In genomic region chr5:31771045-31771444, GRCh38 we compare ENCODE assay signal across 15 cellular contexts.
DNase-seq lines count a peak whose midpoint lies in the region; ATAC-seq and TF ChIP-seq lines count a peak whose summit lies in the region.
"Had no signal": no experiment of that assay in that cellular context is flagged by ENCODE, and none has a peak within 500 bp of the region (broad histone marks: within the 10 kb centered on the region; RNA-seq: fewer than 3 reads in every experiment).

No MANE protein-coding gene starts in this region.

- POLR2A ChIA-PET in activated CD4-positive, alpha-beta T cell treated with anti-CD3 and anti-CD28 coated beads for 36 hours (lab: Charles Lee), result no interaction called here

- peak overlapping the region; percentile 65 for H3K27ac ChIP-seq in left ventricle myocardium inferior (replicated peaks)
- H3K27ac ChIP-seq: HL-60, thoracic aorta had no signal

- H3K27ac Mint-ChIP-seq in stimulated activated naive B cell treated with anti-CD40 and anti-IgM and Interleukin-4, amounts not matched to agents 10 μg/mL and 1 μg/mL and 100 μg/mL, for 72 hours, result no peak overlapping the region
- H3K27ac Mint-ChIP-seq in activated CD4-positive, alpha-beta T cell treated with anti-CD3 and anti-CD28 coated beads for 36 hours, result no peak overlapping the region
- H3K27ac Mint-ChIP-seq: T-helper 2 cell treated with Interferon-gamma antibody and Interleukin-4, amounts not matched to agents 5 μg/mL and 100 μg/mL, for 36 hours had no signal

- peaks cover 10% of the 10 kb centered on the region for H3K9me3 ChIP-seq in left ventricle myocardium inferior (replicated peaks)
- H3K9me3 ChIP-seq: thoracic aorta had no signal

- peaks cover 8 to 13% of the 10 kb centered on the region in 2 donors for H3K4me1 Mint-ChIP-seq in stimulated activated naive B cell treated with anti-CD40 and anti-IgM and Interleukin-4, amounts not matched to agents 10 μg/mL and 1 μg/mL and 100 μg/mL, for 72 hours
- H3K4me1 Mint-ChIP-seq in activated CD4-positive, alpha-beta T cell treated with anti-CD3 and anti-CD28 coated beads for 36 hours, result peaks cover 8% of the 10 kb centered on the region
- H3K4me1 Mint-ChIP-seq: central memory CD8-positive, alpha-beta T cell had no signal

- H3K4me3 Mint-ChIP-seq in stimulated activated naive B cell treated with anti-CD40 and anti-IgM and Interleukin-4, amounts not matched to agents 10 μg/mL and 1 μg/mL and 100 μg/mL, for 72 hours, result no peak overlapping the region
- H3K4me3 Mint-ChIP-seq in activated CD4-positive, alpha-beta T cell treated with anti-CD3 and anti-CD28 coated beads for 36 hours, result no peak overlapping the region
- H3K4me3 Mint-ChIP-seq: central memory CD8-positive, alpha-beta T cell; T-helper 2 cell treated with Interferon-gamma antibody and Interleukin-4, amounts not matched to agents 5 μg/mL and 100 μg/mL, for 36 hours had no signal

- H3K27me3 ChIP-seq in left ventricle myocardium inferior (ENCODE audit: low read depth), result no peaks in the 10 kb centered on the region

- no peaks in the 10 kb centered on the region for H3K36me3 ChIP-seq in left ventricle myocardium inferior
- H3K36me3 ChIP-seq: thoracic aorta had no signal

- DNase-seq in left ventricle myocardium inferior, result no peak
- DNase-seq in left cardiac atrium, result no peak
- no peak for DNase-seq in stimulated activated naive B cell treated with anti-CD40 and anti-IgM and Interleukin-4, amounts not matched to agents 10 μg/mL and 1 μg/mL and 100 μg/mL, for 72 hours
- no peak for DNase-seq in SIG-M5 treated with dmso at 0.1 percent for 504 hours (lab: John Stamatoyannopoulos, UW; ENCODE audit: unreplicated experiment)
- DNase-seq in activated CD4-positive, alpha-beta T cell treated with anti-CD3 and anti-CD28 coated beads for 36 hours, result no peak
- DNase-seq in NK-92 (lab: John Stamatoyannopoulos, UW; ENCODE audit: unreplicated experiment), result no peak
- DNase-seq: left colon; occipital lobe; stimulated activated CD4-positive, alpha-beta T cell treated with anti-CD3 and anti-CD28 coated beads, Interleukin-2, amount 100 ng/mL, for 48 hours had no signal

- peaks cover 80% of the 10 kb centered on the region for H3K4me1 ChIP-seq in left ventricle myocardium inferior

- H3K36me3 Mint-ChIP-seq in stimulated activated naive B cell treated with anti-CD40 and anti-IgM and Interleukin-4, amounts not matched to agents 10 μg/mL and 1 μg/mL and 100 μg/mL, for 72 hours, result no peaks in the 10 kb centered on the region
- H3K36me3 Mint-ChIP-seq in activated CD4-positive, alpha-beta T cell treated with anti-CD3 and anti-CD28 coated beads for 36 hours (ENCODE audit: low read depth), result no peaks in the 10 kb centered on the region

- CTCF ChIA-PET in activated CD4-positive, alpha-beta T cell treated with anti-CD3 and anti-CD28 coated beads for 36 hours (lab: Charles Lee), result no interaction called here

- ATAC-seq in left cardiac atrium (no peak), GM21723 (IDR thresholded peaks at IDR 0.05; ENCODE audit: unreplicated experiment) (peak; percentile 92), HG03159 (IDR thresholded peaks at IDR 0.05; ENCODE audit: unreplicated experiment) (peak; percentile 87)
- ATAC-seq in stimulated activated naive B cell treated with anti-CD40 and anti-IgM and Interleukin-4, amounts not matched to agents 10 μg/mL and 1 μg/mL and 100 μg/mL, for 72 hours (replicated peaks), result peak; percentile 80 to 89
- no peak for ATAC-seq in activated CD4-positive, alpha-beta T cell treated with anti-CD3 and anti-CD28 coated beads for 36 hours
- ATAC-seq: left colon had no signal

- no peak overlapping the region for H3K4me3 ChIP-seq in left ventricle myocardium inferior
- H3K4me3 ChIP-seq: thoracic aorta had no signal

- no peaks in the 10 kb centered on the region for H3K27me3 Mint-ChIP-seq in stimulated activated naive B cell treated with anti-CD40 and anti-IgM and Interleukin-4, amounts not matched to agents 10 μg/mL and 1 μg/mL and 100 μg/mL, for 72 hours
- H3K27me3 Mint-ChIP-seq in activated CD4-positive, alpha-beta T cell treated with anti-CD3 and anti-CD28 coated beads for 36 hours, result no peaks in the 10 kb centered on the region
- H3K27me3 Mint-ChIP-seq: central memory CD8-positive, alpha-beta T cell had no signal

- H3K9me3 Mint-ChIP-seq in stimulated activated naive B cell treated with anti-CD40 and anti-IgM and Interleukin-4, amounts not matched to agents 10 μg/mL and 1 μg/mL and 100 μg/mL, for 72 hours, result peaks cover 4 to 5% of the 10 kb centered on the region in 2 donors
- H3K9me3 Mint-ChIP-seq in activated CD4-positive, alpha-beta T cell treated with anti-CD3 and anti-CD28 coated beads for 36 hours (ENCODE audit: low read depth), result no peaks in the 10 kb centered on the region
- H3K9me3 Mint-ChIP-seq: central memory CD8-positive, alpha-beta T cell; T-helper 2 cell treated with Interferon-gamma antibody and Interleukin-4, amounts not matched to agents 5 μg/mL and 100 μg/mL, for 36 hours had no signal

- no peak for TF ChIP-seq CTCF in left ventricle myocardium inferior (IDR thresholded peaks at IDR 0.05; ENCODE audit: borderline replicate concordance)

- intact Hi-C loops in left ventricle myocardium inferior (cut with micrococcal nuclease), result no loop called here
- intact Hi-C loops in left cardiac atrium (cut with DNase I), result no loop called here
- intact Hi-C loops in activated CD4-positive, alpha-beta T cell treated with anti-CD3 and anti-CD28 coated beads for 36 hours (cut with DNase I, micrococcal nuclease), result no loop called here

Comparison
In these comparisons a context has a peak if more than half of its experiments do, and no peak if none do; other contexts are left out.
1. ATAC-seq: peak in GM21723 (single experiment), HG03159 (single experiment) and stimulated activated naive B cell treated with anti-CD40 and anti-IgM and Interleukin-4, amounts not matched to agents 10 μg/mL and 1 μg/mL and 100 μg/mL, for 72 hours (2 of 2); none in left cardiac atrium (0 of 2) and activated CD4-positive, alpha-beta T cell treated with anti-CD3 and anti-CD28 coated beads for 36 hours (single experiment).